13 cellular contexts compared by ENCODE assay signal in the genomic region with DNA sequence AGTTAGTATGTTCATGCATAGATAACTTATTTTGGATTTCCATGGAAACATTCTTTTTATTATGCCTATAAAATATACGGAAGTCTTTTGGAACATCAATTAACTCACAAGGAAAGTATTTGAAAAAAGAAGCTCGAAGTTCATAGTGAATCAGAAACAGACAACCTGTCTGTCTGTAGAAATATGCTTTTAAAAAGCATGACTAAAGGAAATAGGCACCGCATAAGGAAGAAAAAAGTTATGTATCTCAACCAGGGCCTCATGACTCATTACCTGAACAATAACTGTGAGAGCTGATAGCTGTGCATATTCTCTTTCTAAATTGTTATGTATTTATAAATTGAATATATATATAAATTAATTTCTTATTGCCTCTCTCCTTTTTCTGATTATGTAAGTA.
"Had no signal": no experiment of that assay in that cellular context is flagged by ENCODE, and none has a peak within 500 bp of the region (broad histone marks: within the 10 kb centered on the region; RNA-seq: fewer than 3 reads in every experiment).

No MANE protein-coding gene starts in this region.

- H3K4me1 ChIP-seq: heart left ventricle, suprapubic skin, thyroid gland had no signal

- ATAC-seq: heart left ventricle, natural killer cell, sciatic nerve had no signal

- H3K27me3 ChIP-seq: heart left ventricle, suprapubic skin, thyroid gland had no signal

- H3K36me3 ChIP-seq: heart left ventricle, suprapubic skin, thyroid gland had no signal

- H3K4me3 ChIP-seq: heart left ventricle, suprapubic skin, thyroid gland had no signal

- H3K9me3 ChIP-seq: heart left ventricle, suprapubic skin, thyroid gland had no signal

- FAIRE-seq: endometrium, frontal cortex, urothelium cell line had no signal

- H3K27ac ChIP-seq: heart left ventricle, suprapubic skin, thyroid gland had no signal

- DNase-seq: effector memory CD4-positive, alpha-beta T cell; erythroblast; heart left ventricle; hippocampal formation; natural killer cell; posterior cingulate gyrus; stimulated activated naive CD4-positive, alpha-beta T cell treated with Interleukin-2 at 50 U/mL for 16 hours; thyroid gland had no signal
